ENCODE assay signal across 14 cellular contexts in genomic region chr2:86837712-86838111, GRCh38. TPM values are rescaled to one million over a fixed set of nuclear protein-coding genes. Genes with fewer than 3 reads are reported as not detected.
DNase-seq lines count a peak whose midpoint lies in the region; ATAC-seq, FAIRE-seq and TF ChIP-seq lines count a peak whose summit lies in the region.
"Not testable (repeated sequence)": the region's sequence is repeated elsewhere in the genome, so short reads cannot be mapped to it uniquely, and the experiment has no call there.
"Had no signal": no experiment of that assay in that cellular context is flagged by ENCODE, and none has a peak within 500 bp of the region (broad histone marks: within the 10 kb centered on the region; RNA-seq: fewer than 3 reads in every experiment).

No MANE protein-coding gene starts in this region.

- not testable (repeated sequence) for H3K36me3 ChIP-seq in OCI-LY3 (replicated peaks; ENCODE audit: low read depth, low read length)

- peak in 1 of 2 donors; percentile 4 for ATAC-seq in naive thymus-derived CD8-positive, alpha-beta T cell

- H3K27ac Mint-ChIP-seq in CD14-positive monocyte: peak overlapping the region; percentile 75 to 93 (median 91)
- H3K27ac Mint-ChIP-seq in activated CD4-positive, alpha-beta memory T cell treated with anti-CD3 and anti-CD28 coated beads for 36 hours: not testable (repeated sequence)
- peak overlapping the region; percentile 82 for H3K27ac Mint-ChIP-seq in activated naive CD8-positive, alpha-beta T cell
- peak overlapping the region; percentile 92 to 98 (median 95) for H3K27ac Mint-ChIP-seq in naive thymus-derived CD8-positive, alpha-beta T cell
- peak overlapping the region; percentile 76 for H3K27ac Mint-ChIP-seq in stimulated activated naive CD8-positive, alpha-beta T cell treated with anti-CD3 and anti-CD28 coated beads, Interleukin-15, Interleukin-2, amounts not matched to agents 100 ng/mL and 50 ng/mL, for 24 hours

- H3K4me3 ChIP-seq in OCI-LY3 (ENCODE audit: low read length): not testable (repeated sequence)
- peak overlapping the region; percentile 30 for H3K4me3 ChIP-seq in coronary artery

- not testable (repeated sequence) for H3K27ac ChIP-seq in OCI-LY3 (ENCODE audit: low read length)
- H3K27ac ChIP-seq in coronary artery: peak overlapping the region in 1 of 2 donors; percentile 54

- H4K20me1 ChIP-seq in OCI-LY3 (ENCODE audit: insufficient read depth, low read length): not testable (repeated sequence)

- DNase-seq in CD14-positive monocyte (ENCODE audit: low spot score); GM12892 (ENCODE audit: insufficient read length); coronary artery (ENCODE audit: low spot score): not testable (repeated sequence)
- DNase-seq in activated CD4-positive, alpha-beta memory T cell treated with anti-CD3 and anti-CD28 coated beads for 36 hours: peak; percentile 12
- peak in 1 of 10 donors; percentile 33 for DNase-seq in naive thymus-derived CD8-positive, alpha-beta T cell

- CTCF ChIA-PET in activated CD4-positive, alpha-beta memory T cell treated with anti-CD3 and anti-CD28 coated beads for 36 hours (lab: Charles Lee): not testable (repeated sequence)

- peaks cover 21% of the 10 kb centered on the region for H3K4me1 Mint-ChIP-seq in CD14-positive monocyte
- H3K4me1 Mint-ChIP-seq in activated CD4-positive, alpha-beta memory T cell treated with anti-CD3 and anti-CD28 coated beads for 36 hours (ENCODE audit: low read depth): peaks cover 29% of the 10 kb centered on the region
- peaks cover 77% of the 10 kb centered on the region for H3K4me1 Mint-ChIP-seq in activated naive CD8-positive, alpha-beta T cell (ENCODE audit: low read depth)
- peaks cover 21 to 84% (median 73%) of the 10 kb centered on the region in 4 donors for H3K4me1 Mint-ChIP-seq in naive thymus-derived CD8-positive, alpha-beta T cell
- H3K4me1 Mint-ChIP-seq in stimulated activated naive CD8-positive, alpha-beta T cell treated with anti-CD3 and anti-CD28 coated beads, Interleukin-15, Interleukin-2, amounts not matched to agents 100 ng/mL and 50 ng/mL, for 24 hours (ENCODE audit: low read depth): peaks cover 89% of the 10 kb centered on the region

- H3K79me2 ChIP-seq in OCI-LY3 (ENCODE audit: low read length): not testable (repeated sequence)

- H3K9me3 ChIP-seq in OCI-LY3 (ENCODE audit: insufficient read depth, low read length): not testable (repeated sequence)

- H3K27me3 Mint-ChIP-seq in CD14-positive monocyte (ENCODE audit: low read depth in 3 of 3); activated CD4-positive, alpha-beta memory T cell treated with anti-CD3 and anti-CD28 coated beads for 36 hours; activated naive CD8-positive, alpha-beta T cell; naive thymus-derived CD8-positive, alpha-beta T cell; stimulated activated naive CD8-positive, alpha-beta T cell treated with anti-CD3 and anti-CD28 coated beads, Interleukin-15, Interleukin-2, amounts not matched to agents 100 ng/mL and 50 ng/mL, for 24 hours: not testable (repeated sequence)

- not testable (repeated sequence) for H3K9ac ChIP-seq in OCI-LY3 (ENCODE audit: low read length)

- 0 out of 2 replicates have a peak overlapping the region, but pooled peaks have one; percentile 7 for H3K4me2 ChIP-seq in OCI-LY3 (ENCODE audit: low read length)

- intact Hi-C loops in CD14-positive monocyte (cut with micrococcal nuclease); activated CD4-positive, alpha-beta memory T cell treated with anti-CD3 and anti-CD28 coated beads for 36 hours (cut with micrococcal nuclease): not testable (repeated sequence)

- H3K9me3 Mint-ChIP-seq in CD14-positive monocyte; activated CD4-positive, alpha-beta memory T cell treated with anti-CD3 and anti-CD28 coated beads for 36 hours; activated naive CD8-positive, alpha-beta T cell (ENCODE audit: low read depth); naive thymus-derived CD8-positive, alpha-beta T cell; stimulated activated naive CD8-positive, alpha-beta T cell treated with anti-CD3 and anti-CD28 coated beads, Interleukin-15, Interleukin-2, amounts not matched to agents 100 ng/mL and 50 ng/mL, for 24 hours: not testable (repeated sequence)

- H2AFZ ChIP-seq in OCI-LY3 (ENCODE audit: low read depth, low read length): not testable (repeated sequence)

- H3K27me3 ChIP-seq in OCI-LY3 (ENCODE audit: low read depth, low read length): not testable (repeated sequence)

- not testable (repeated sequence) for TF ChIP-seq POLR2A in GM12892 (IDR thresholded peaks at IDR 0.05; ENCODE audit: low read depth, low read length)

- peak; percentile 14 for FAIRE-seq in GM12892 (lab: Jason Lieb, UNC)

- TF ChIP-seq CTCF in CD14-positive monocyte (IDR thresholded peaks at IDR 0.05); OCI-LY3 (IDR thresholded peaks at IDR 0.05; ENCODE audit: low read depth, low read length); coronary artery (IDR thresholded peaks at IDR 0.05): not testable (repeated sequence)

- not testable (repeated sequence) for H3K4me1 ChIP-seq in OCI-LY3 (ENCODE audit: low read length)

- H3K4me3 Mint-ChIP-seq in CD14-positive monocyte: peak overlapping the region; percentile 59 to 76
- H3K4me3 Mint-ChIP-seq in activated CD4-positive, alpha-beta memory T cell treated with anti-CD3 and anti-CD28 coated beads for 36 hours; stimulated activated naive CD8-positive, alpha-beta T cell treated with anti-CD3 and anti-CD28 coated beads, Interleukin-15, Interleukin-2, amounts not matched to agents 100 ng/mL and 50 ng/mL, for 24 hours: not testable (repeated sequence)
- peak overlapping the region; percentile 65 for H3K4me3 Mint-ChIP-seq in activated naive CD8-positive, alpha-beta T cell
- H3K4me3 Mint-ChIP-seq in naive thymus-derived CD8-positive, alpha-beta T cell: peak overlapping the region; percentile 20 to 78 (median 66)

- not testable (repeated sequence) for H3K36me3 Mint-ChIP-seq in CD14-positive monocyte; activated CD4-positive, alpha-beta memory T cell treated with anti-CD3 and anti-CD28 coated beads for 36 hours; activated naive CD8-positive, alpha-beta T cell; stimulated activated naive CD8-positive, alpha-beta T cell treated with anti-CD3 and anti-CD28 coated beads, Interleukin-15, Interleukin-2, amounts not matched to agents 100 ng/mL and 50 ng/mL, for 24 hours (ENCODE audit: low read depth)
- peaks cover 0 to 13% (median 4%) of the 10 kb centered on the region in 3 donors for H3K36me3 Mint-ChIP-seq in naive thymus-derived CD8-positive, alpha-beta T cell

- POLR2A ChIA-PET in activated CD4-positive, alpha-beta memory T cell treated with anti-CD3 and anti-CD28 coated beads for 36 hours (lab: Charles Lee): not testable (repeated sequence)
- POLR2A ChIA-PET in naive thymus-derived CD8-positive, alpha-beta T cell (lab: Charles Lee): interaction anchor here (1.0 to 2.2 kb wide), 4 partner anchors 10 to 16 kb away, joined by 3 to 32 read pairs (median 16); no protein-coding TSS in a partner anchor

RNA-seq across cellular contexts. Expression of gene CD8B, which starts 24.0 kb away (rescaled TPM):
- polyA plus RNA-seq in CD14-positive monocyte: 1 to 10 TPM; 1.5 to 1.6 TPM
- polyA plus RNA-seq in GM12892 (2012; ENCODE audit: missing spikeins): not detected
- under 1 TPM; 0.57 to 0.87 TPM for total RNA-seq in activated CD4-positive, alpha-beta memory T cell treated with anti-CD3 and anti-CD28 coated beads for 36 hours
- total RNA-seq in naive thymus-derived CD8-positive, alpha-beta T cell: 100 to 1,000 TPM; 456 TPM
- 1,000 to 10,000 TPM; 2,040 to 2,487 (median 2,320) TPM for polyA plus RNA-seq in naive thymus-derived CD8-positive, alpha-beta T cell
- total RNA-seq: A172, HFFc6, K562, NCI-H460, OCI-LY7, RPMI7951 had no signal
- polyA plus RNA-seq: K562 had no signal

RNA-seq across cellular contexts. Expression of gene CD8A, which starts 47.0 kb away (rescaled TPM):
- polyA plus RNA-seq in CD14-positive monocyte: 1 to 10 TPM in 1 of 2 donors, under 1 TPM in 1; 0.88 to 1.1 TPM
- not detected for polyA plus RNA-seq in GM12892 (2012; ENCODE audit: missing spikeins)
- total RNA-seq in activated CD4-positive, alpha-beta memory T cell treated with anti-CD3 and anti-CD28 coated beads for 36 hours: 1 to 10 TPM; 2.7 to 3.0 TPM
- 100 to 1,000 TPM; 272 to 273 TPM for total RNA-seq in naive thymus-derived CD8-positive, alpha-beta T cell
- 1,000 to 10,000 TPM in 1 of 3 donors, 100 to 1,000 TPM in 2; 885 to 1,018 (median 934) TPM for polyA plus RNA-seq in naive thymus-derived CD8-positive, alpha-beta T cell
- total RNA-seq: A172, HFFc6, OCI-LY7, RPMI7951 had no signal
- polyA plus RNA-seq: K562 had no signal

Comparison
In these comparisons a context has a peak if more than half of its experiments do, and no peak if none do; other contexts are left out.
1. RNA of gene CD8B, which starts 24.0 kb away (total RNA-seq): 456 TPM in naive thymus-derived CD8-positive, alpha-beta T cell; 0.57 to 0.87 TPM in activated CD4-positive, alpha-beta memory T cell treated with anti-CD3 and anti-CD28 coated beads for 36 hours; every median in the first group is over 100 times any median in the second.
2. RNA of gene CD8A, which starts 47.0 kb away (total RNA-seq): 272 to 273 TPM in naive thymus-derived CD8-positive, alpha-beta T cell; 2.7 to 3.0 TPM in activated CD4-positive, alpha-beta memory T cell treated with anti-CD3 and anti-CD28 coated beads for 36 hours; every median in the first group is over 10 times any median in the second.